Comparison of ENCODE assay signal across 9 cellular contexts in genomic region chr19:38989066-38989605, GRCh38. TPM values are rescaled to one million over a fixed set of nuclear protein-coding genes. Genes with fewer than 3 reads are reported as not detected.
A peak's percentile ranks its signal among the peaks of the same experiment; 100 is the strongest.
DNase-seq lines count a peak whose midpoint lies in the region; ATAC-seq, FAIRE-seq and TF ChIP-seq lines count a peak whose summit lies in the region.
"Had no signal": no experiment of that assay in that cellular context is flagged by ENCODE, and none has a peak within 500 bp of the region (broad histone marks: within the 10 kb centered on the region; RNA-seq: fewer than 3 reads in every experiment).

No MANE protein-coding gene starts in this region.

- H4K20me1 ChIP-seq in H9 (ENCODE audit: control insufficient read depth, insufficient read depth, insufficient read length), result no peaks in the 10 kb centered on the region
- H4K20me1 ChIP-seq in hepatocyte (ENCODE audit: insufficient read depth, poor library complexity, severe bottlenecking), result no peaks in the 10 kb centered on the region

- no peak overlapping the region for H3K4me3 ChIP-seq in hepatocyte

- peak overlapping the region in 1 of 2 experiments; percentile 43; a peak in 3 of 5 replicates for H3K4me3 Mint-ChIP-seq in H9

- peaks cover 19% of the 10 kb centered on the region for H3K27me3 Mint-ChIP-seq in H9 (ENCODE audit: low read depth)

- H3K79me1 ChIP-seq in H9 (ENCODE audit: insufficient read depth, low read depth, low read length, poor library complexity, severe bottlenecking), result no peaks in the 10 kb centered on the region

- no peak overlapping the region for H2BK12ac ChIP-seq in H9 (ENCODE audit: insufficient read length, low read depth, low read length)

- no peaks in the 10 kb centered on the region for H3K36me3 ChIP-seq in hepatocyte (replicated peaks; ENCODE audit: insufficient read depth, low read depth)

- peak overlapping the region in 2 of 3 experiments; percentile 68 to 95; a peak in 5 of 7 replicates for H3K27ac Mint-ChIP-seq in H9

- ATAC-seq in HG03025 (IDR thresholded peaks at IDR 0.05; ENCODE audit: low FRiP score, unreplicated experiment) (no peak), HG03045 (IDR thresholded peaks at IDR 0.05; ENCODE audit: unreplicated experiment) (no peak)

- H3K9me3 Mint-ChIP-seq in H9, result no peaks in the 10 kb centered on the region; a peak in 1 of 5 replicates

- no peak overlapping the region for H3K9ac ChIP-seq in H9 (ENCODE audit: extremely low read depth, insufficient read length, low read length)

- H4K91ac ChIP-seq in H9 (ENCODE audit: insufficient read length, low read depth, low read length), result no peak overlapping the region

- H3K4ac ChIP-seq in H9 (ENCODE audit: low read depth, low read length), result no peak overlapping the region

- H3K27me3 ChIP-seq in H9 (ENCODE audit: insufficient read depth, low read length) (no peaks in the 10 kb centered on the region), hepatocyte (no peaks in the 10 kb centered on the region)

- H4K8ac ChIP-seq in H9 (replicated peaks; ENCODE audit: insufficient read length, low read depth, low read length), result no peak overlapping the region

- H2BK120ac ChIP-seq in H9 (ENCODE audit: low read depth, low read length, poor library complexity, severe bottlenecking), result no peak overlapping the region

- H3K27ac ChIP-seq in H9 (ENCODE audit: insufficient read length, low read depth, low read length), result no peak overlapping the region
- H3K27ac ChIP-seq in hepatocyte, result peak overlapping the region; percentile 69

- no peak for TF ChIP-seq CTCF in H9 (conservative IDR thresholded peaks at IDR 0.05)
- TF ChIP-seq CTCF in hepatocyte (IDR thresholded peaks at IDR 0.05; ENCODE audit: poor library complexity), result no peak

- H3K36me3 Mint-ChIP-seq in H9 (ENCODE audit: insufficient read depth in 1 of 3, low read depth in 3 of 3), result no peaks in the 10 kb centered on the region

- no peak overlapping the region for H2BK20ac ChIP-seq in H9 (ENCODE audit: low read depth, low read length, poor library complexity, severe bottlenecking)

- no peaks in the 10 kb centered on the region for H3K9me2 ChIP-seq in hepatocyte (replicated peaks; ENCODE audit: insufficient read depth)

- H3K56ac ChIP-seq in H9 (ENCODE audit: insufficient read length, low read depth, low read length), result no peak overlapping the region

- H2BK5ac ChIP-seq in H9 (ENCODE audit: insufficient read length, low read length), result no peak overlapping the region

- H3K9me3 ChIP-seq in H9 (ENCODE audit: control insufficient read depth, low read depth, low read length) (no peaks in the 10 kb centered on the region), hepatocyte (ENCODE audit: low read depth) (no peaks in the 10 kb centered on the region)

- WGBS in H9 (ENCODE audit: extremely low coverage, insufficient read length, low lambda C conversion rate), result no CpG with 5 or more reads among the region's 12 CpGs
- 32% methylated on average over 11 of the region's 12 CpGs for WGBS in hepatocyte (ENCODE audit: low lambda C conversion rate, missing lambda C conversion rate)

- H3K79me2 ChIP-seq in H9 (ENCODE audit: insufficient read depth, low read length) (no peaks in the 10 kb centered on the region), hepatocyte (no peaks in the 10 kb centered on the region)

- no peak overlapping the region for H2BK15ac ChIP-seq in H9 (ENCODE audit: low read depth, low read length)

- H3K4me1 Mint-ChIP-seq in H9, result peaks cover 6 to 10% of the 10 kb centered on the region in 2 experiments

- no peak overlapping the region for H3K14ac ChIP-seq in H9 (ENCODE audit: insufficient read depth, low read length)

- H3K23me2 ChIP-seq in H9 (ENCODE audit: insufficient read length, low read depth, low read length, poor library complexity, severe bottlenecking), result no peaks in the 10 kb centered on the region

- no peak for FAIRE-seq in RCC 7860 (lab: Jason Lieb, UNC)

- no peak overlapping the region for H2AFZ ChIP-seq in H9 (ENCODE audit: low read length)
- peak overlapping the region; percentile 52 for H2AFZ ChIP-seq in hepatocyte

- H3K4me2 ChIP-seq in H9 (ENCODE audit: insufficient read depth, insufficient read length, low read length) (no peak overlapping the region), hepatocyte (peak overlapping the region; percentile 37)

- H3K23ac ChIP-seq in H9 (ENCODE audit: insufficient read length, low read depth, low read length), result no peak overlapping the region

- no peak overlapping the region for H3K18ac ChIP-seq in H9 (ENCODE audit: insufficient read length, low read depth, low read length)

- no peak overlapping the region for H3T11ph ChIP-seq in H9 (ENCODE audit: low read length)

- H3K4me1 ChIP-seq in H9 (ENCODE audit: insufficient read depth, low read length) (no peaks in the 10 kb centered on the region; the same call in 1 of the 2 replicates), hepatocyte (ENCODE audit: insufficient read depth) (peaks cover 17% of the 10 kb centered on the region)

- H2AK5ac ChIP-seq in H9 (ENCODE audit: insufficient read length, low read length), result no peak overlapping the region

- H4K5ac ChIP-seq in H9 (ENCODE audit: insufficient read length, low read depth, low read length), result no peak overlapping the region

- DNase-seq in A172 (ENCODE audit: low spot score) (peak; percentile 71), H9 (peak; percentile 83), RCC 7860 (ENCODE audit: low spot score) (peak; percentile 61), hepatocyte (ENCODE audit: low spot score) (peak; percentile 65), DMS153 treated with DMSO at 0.1 percent for 48 hours (lab: John Stamatoyannopoulos, UW; ENCODE audit: unreplicated experiment) (no peak), cerebellar cortex (ENCODE audit: low spot score) (no peak)
- DNase-seq: nucleus accumbens had no signal

RNA-seq across cellular contexts. Expression of gene FBXO17, which starts 13.6 kb away (rescaled TPM):
- 15.1 and 21.9 TPM in 2 replicates for total RNA-seq in A172 (2014; rRNA removed; shearing (Covaris generic))
- total RNA-seq in H9 (2021) (25.5 and 25.9 TPM in 2 replicates), hepatocyte (41.9 and 48.4 TPM in 2 replicates)
- polyA plus RNA-seq in hepatocyte, result 49.4 and 59.9 TPM in 2 replicates

RNA-seq across cellular contexts. Expression of gene FBXO27, which starts 43.2 kb away (rescaled TPM):
- 0.07 and 0.10 TPM in 2 replicates for total RNA-seq in A172 (2014; rRNA removed; shearing (Covaris generic))
- total RNA-seq in H9 (2021) (14.5 and 16.7 TPM in 2 replicates), hepatocyte (6.7 and 15.2 TPM in 2 replicates)
- polyA plus RNA-seq in hepatocyte, result 10.3 and 11.0 TPM in 2 replicates

RNA-seq across cellular contexts. Expression of gene MRPS12, which starts 58.4 kb away (rescaled TPM):
- 98.9 and 108 TPM in 2 replicates for total RNA-seq in A172 (2014; rRNA removed; shearing (Covaris generic))
- total RNA-seq in H9 (2021) (81.3 and 82.4 TPM in 2 replicates), hepatocyte (35.8 and 43.4 TPM in 2 replicates)
- polyA plus RNA-seq in hepatocyte, result 61.1 and 66.8 TPM in 2 replicates

RNA-seq across cellular contexts. Expression of gene SARS2, which starts 58.6 kb away (rescaled TPM):
- total RNA-seq in A172 (2014; rRNA removed; shearing (Covaris generic)), result 19.8 and 29.6 TPM in 2 replicates
- total RNA-seq in H9 (2021) (57.4 and 59.7 TPM in 2 replicates), hepatocyte (24.2 and 27.3 TPM in 2 replicates)
- polyA plus RNA-seq in hepatocyte, result 47.7 and 67.6 TPM in 2 replicates

Comparison
In these comparisons a context has a peak if more than half of its experiments do, and no peak if none do; other contexts are left out.
1. DNase-seq: peak in A172 (single experiment), H9 (single experiment), RCC 7860 (single experiment) and hepatocyte (single experiment); none in DMS153 treated with DMSO at 0.1 percent for 48 hours (single experiment) and cerebellar cortex (single experiment).